Comparison of ENCODE assay signal across 26 cellular contexts in genomic region chr17:44766409-44767038, GRCh38. TPM values are rescaled to one million over a fixed set of nuclear protein-coding genes. Genes with fewer than 3 reads are reported as not detected.
DNase-seq lines count a peak whose midpoint lies in the region; ATAC-seq, FAIRE-seq and TF ChIP-seq lines count a peak whose summit lies in the region.
"Had no signal": no experiment of that assay in that cellular context is flagged by ENCODE, and none has a peak within 500 bp of the region (broad histone marks: within the 10 kb centered on the region; RNA-seq: fewer than 3 reads in every experiment).

No MANE protein-coding gene starts in this region.

- FAIRE-seq in K562 (lab: Jason Lieb, UNC) (no peak), kidney (lab: Jason Lieb, UNC) (no peak)
- FAIRE-seq: endothelial cell of umbilical vein, H1, pancreas had no signal

- peak; percentile 40 for DNase-seq in DMS53 (lab: John Stamatoyannopoulos, UW)
- no peak for DNase-seq in DMS53 treated with DMSO at 0.1 percent for 48 hours (lab: John Stamatoyannopoulos, UW; ENCODE audit: unreplicated experiment)
- DNase-seq in K562 (ENCODE audit: extremely low read depth in 1 of 4, low spot score in 3 of 4) = no peak
- DNase-seq in medulla oblongata (ENCODE audit: extremely low spot score) = peak; percentile 12
- no peak for DNase-seq in stimulated activated effector memory CD8-positive, alpha-beta T cell treated with anti-CD3 and anti-CD28 coated beads, Interleukin-12 subunit alpha, Interleukin-12 subunit beta, amount 100 ng/mL, for 72 hours (ENCODE audit: low spot score in 2 of 2)
- no peak for DNase-seq in kidney
- DNase-seq in RKO (ENCODE audit: low spot score) = no peak
- DNase-seq in AG08395 (ENCODE audit: low spot score) = no peak
- DNase-seq: activated B cell treated with CpG ODN at 0.5 μM for 24 hours; activated CD8-positive, alpha-beta memory T cell treated with anti-CD3 and anti-CD28 coated beads, Interleukin-2, amount 50 U/mL, for 4 hours; DND-41; Kasumi-1; naive thymus-derived CD4-positive, alpha-beta T cell; NCI-H1694 treated with DMSO at 0.1 percent for 48 hours; NCI-H226; right lobe of liver; stimulated activated naive CD8-positive, alpha-beta T cell treated with anti-CD3 and anti-CD28 coated beads, Interleukin-15, amount 100 ng/mL, for 72 hours; T-helper 9 cell had no signal

- CTCF ChIA-PET in K562 (lab: Yijun Ruan, JAX; ENCODE audit: low intra/inter-chr PET ratio) = no interaction called here

- POLR2A ChIA-PET in K562 (lab: Yijun Ruan, JAX) = interaction anchor here (0.7 kb wide), 1 partner anchor 93 kb away, joined by 3 read pairs; no protein-coding TSS in a partner anchor

- peaks cover 0 to 33% of the 10 kb centered on the region in 2 experiments; a peak in 3 of 5 replicates for H3K27me3 ChIP-seq in K562 (ENCODE audit: control insufficient read depth in 2 of 2, insufficient read depth in 2 of 2, low read length in 2 of 2)
- H3K27me3 ChIP-seq: pancreas, right lobe of liver had no signal

- no peak for TF ChIP-seq RAD21 in K562 (CRISPR knock-in tag; conservative IDR thresholded peaks at IDR 0.05 in 1 of 2, IDR thresholded peaks at IDR 0.05 in 1 of 2)

- no peak overlapping the region for H2AFZ ChIP-seq in K562 (ENCODE audit: low read depth, low read length)

- H3K4me3 ChIP-seq in K562 (no peak overlapping the region), kidney (ENCODE audit: low read length in 2 of 2) (no peak overlapping the region)
- H3K4me3 ChIP-seq: pancreas, right lobe of liver, tibial nerve had no signal

- TF ChIP-seq EP300 in K562 (IDR thresholded peaks at IDR 0.05; ENCODE audit: low read length) = no peak

- TF ChIP-seq CTCF in K562 (IDR thresholded peaks at IDR 0.05 in 2 of 3, conservative IDR thresholded peaks at IDR 0.05 in 1 of 3; ENCODE audit: insufficient read depth in 2 of 3, low read depth in 1 of 3, low read length in 3 of 3) (no peak), kidney (IDR thresholded peaks at IDR 0.05; ENCODE audit: borderline replicate concordance, extremely low read depth, insufficient read depth) (no peak)

- H3K9me3 Mint-ChIP-seq in stimulated activated effector memory CD8-positive, alpha-beta T cell treated with anti-CD3 and anti-CD28 coated beads, Interleukin-12 subunit alpha, Interleukin-12 subunit beta, amount 100 ng/mL, for 72 hours = no peaks in the 10 kb centered on the region
- H3K9me3 Mint-ChIP-seq: activated B cell treated with CpG ODN at 0.5 μM for 24 hours; activated naive CD4-positive, alpha-beta T cell treated with anti-CD3 and anti-CD28 coated beads, Interleukin-2, amount 50 U/mL, for 72 hours; activated T-helper 2 cell treated with anti-CD3 and anti-CD28 coated beads, Interferon-gamma antibody, Interleukin-2, Interleukin-4, amounts not matched to agents 10 μg/mL and 5 μg/mL and 100 μg/mL, durations not matched to agents 14 hours and 24 hours and 36 hours; dendritic cell treated with granulocyte-macrophage colony-stimulating factor and Interleukin-4, amounts not matched to agents 40 ng/mL and 50 ng/mL, for 4 days; naive thymus-derived CD4-positive, alpha-beta T cell; stimulated activated naive CD8-positive, alpha-beta T cell treated with anti-CD3 and anti-CD28 coated beads, Interleukin-15, amount 100 ng/mL, for 72 hours had no signal

- intact Hi-C loops in K562 (cut with micrococcal nuclease) = no loop called here
- intact Hi-C loops in kidney (cut with DNase I) = no loop called here

- peaks cover 5% of the 10 kb centered on the region for H3K4me1 Mint-ChIP-seq in stimulated activated effector memory CD8-positive, alpha-beta T cell treated with anti-CD3 and anti-CD28 coated beads, Interleukin-12 subunit alpha, Interleukin-12 subunit beta, amount 100 ng/mL, for 72 hours
- H3K4me1 Mint-ChIP-seq: activated B cell treated with CpG ODN at 0.5 μM for 24 hours had no signal

- H3K9ac ChIP-seq in K562 (ENCODE audit: insufficient read depth in 1 of 2, low read depth in 2 of 2, low read length in 2 of 2) (0 out of 4 replicates have a peak overlapping the region, but pooled peaks of 1 of the 2 experiments have one; percentile 69), kidney (ENCODE audit: low read length in 2 of 2) (no peak overlapping the region)

- WGBS in K562 (ENCODE audit: insufficient coverage, low coverage, missing lambda C conversion rate) = 4% methylated on average over 8 of the region's 8 CpGs

- no peaks in the 10 kb centered on the region for H3K36me3 Mint-ChIP-seq in stimulated activated effector memory CD8-positive, alpha-beta T cell treated with anti-CD3 and anti-CD28 coated beads, Interleukin-12 subunit alpha, Interleukin-12 subunit beta, amount 100 ng/mL, for 72 hours
- H3K36me3 Mint-ChIP-seq: activated naive CD4-positive, alpha-beta T cell treated with anti-CD3 and anti-CD28 coated beads, Interleukin-2, amount 50 U/mL, for 72 hours; naive thymus-derived CD4-positive, alpha-beta T cell had no signal

- no peaks in the 10 kb centered on the region for H4K20me1 ChIP-seq in K562 (replicated peaks; ENCODE audit: control insufficient read depth, insufficient read depth, low read length)

- no peak overlapping the region for H3K4me3 Mint-ChIP-seq in stimulated activated effector memory CD8-positive, alpha-beta T cell treated with anti-CD3 and anti-CD28 coated beads, Interleukin-12 subunit alpha, Interleukin-12 subunit beta, amount 100 ng/mL, for 72 hours
- H3K4me3 Mint-ChIP-seq: activated B cell treated with CpG ODN at 0.5 μM for 24 hours; B cell; dendritic cell treated with granulocyte-macrophage colony-stimulating factor and Interleukin-4, amounts not matched to agents 40 ng/mL and 50 ng/mL, for 4 days; naive thymus-derived CD4-positive, alpha-beta T cell; stimulated activated naive CD8-positive, alpha-beta T cell treated with anti-CD3 and anti-CD28 coated beads, Interleukin-15, amount 100 ng/mL, for 72 hours had no signal

- H3K4me2 ChIP-seq in K562 (ENCODE audit: insufficient read depth, low read length) = no peak overlapping the region

- H3K36me3 ChIP-seq in K562 (ENCODE audit: control insufficient read depth, insufficient read depth, low read length) (no peaks in the 10 kb centered on the region), kidney (ENCODE audit: control insufficient read depth in 1 of 2, insufficient read depth in 2 of 2, low read length in 2 of 2) (no peaks in the 10 kb centered on the region)
- H3K36me3 ChIP-seq: pancreas, right lobe of liver, tibial nerve had no signal

- H3K9me3 ChIP-seq in K562 (replicated peaks; ENCODE audit: control insufficient read depth, insufficient read depth, low read depth, low read length) (no peaks in the 10 kb centered on the region), kidney (ENCODE audit: control insufficient read depth in 1 of 2, low read length in 2 of 2) (no peaks in the 10 kb centered on the region)
- H3K9me3 ChIP-seq: pancreas, right lobe of liver, tibial nerve had no signal

- in situ Hi-C loops in K562 (cut with MboI) = no loop called here

- no peak for ATAC-seq in K562
- ATAC-seq in stimulated activated effector memory CD8-positive, alpha-beta T cell treated with anti-CD3 and anti-CD28 coated beads, Interleukin-12 subunit alpha, Interleukin-12 subunit beta, amount 100 ng/mL, for 72 hours = no peak
- ATAC-seq: activated naive CD4-positive, alpha-beta T cell treated with anti-CD3 and anti-CD28 coated beads, Interleukin-2, amount 50 U/mL, for 72 hours; pancreas; stimulated activated naive CD8-positive, alpha-beta T cell treated with anti-CD3 and anti-CD28 coated beads, Interleukin-15, amount 100 ng/mL, for 72 hours had no signal

- no peak overlapping the region for H3K27ac ChIP-seq in K562 (ENCODE audit: extremely low read depth, low read depth, low read length)
- H3K27ac ChIP-seq in kidney (ENCODE audit: low read depth in 2 of 2, low read length in 2 of 2) = no peak overlapping the region
- H3K27ac ChIP-seq: pancreas, right lobe of liver, tibial nerve had no signal

- no TSS peak for BruUV-seq in K562 (replicated peaks; lab: Mats Ljungman, UMichigan)

- H3K27ac Mint-ChIP-seq in stimulated activated effector memory CD8-positive, alpha-beta T cell treated with anti-CD3 and anti-CD28 coated beads, Interleukin-12 subunit alpha, Interleukin-12 subunit beta, amount 100 ng/mL, for 72 hours = peak overlapping the region; percentile 43
- H3K27ac Mint-ChIP-seq: activated B cell treated with CpG ODN at 0.5 μM for 24 hours; activated T-helper 2 cell treated with anti-CD3 and anti-CD28 coated beads, Interferon-gamma antibody, Interleukin-2, Interleukin-4, amounts not matched to agents 10 μg/mL and 5 μg/mL and 100 μg/mL, durations not matched to agents 14 hours and 24 hours and 36 hours; B cell; dendritic cell treated with granulocyte-macrophage colony-stimulating factor and Interleukin-4, amounts not matched to agents 40 ng/mL and 50 ng/mL, for 4 days; naive thymus-derived CD4-positive, alpha-beta T cell; stimulated activated naive CD8-positive, alpha-beta T cell treated with anti-CD3 and anti-CD28 coated beads, Interleukin-15, amount 100 ng/mL, for 72 hours had no signal

- H3K4me1 ChIP-seq in K562 (replicated peaks in 1 of 2; ENCODE audit: control insufficient read depth in 2 of 2, insufficient read depth in 2 of 2, low read length in 2 of 2) = peaks cover 0 to 26% of the 10 kb centered on the region in 2 experiments; a peak in 2 of 5 replicates
- no peaks in the 10 kb centered on the region for H3K4me1 ChIP-seq in kidney (ENCODE audit: control insufficient read depth in 1 of 2, insufficient read depth in 1 of 2, low read depth in 1 of 2, low read length in 2 of 2)
- H3K4me1 ChIP-seq: pancreas, right lobe of liver, tibial nerve had no signal

- no peaks in the 10 kb centered on the region for H3K79me2 ChIP-seq in K562 (ENCODE audit: control insufficient read depth, insufficient read depth, low read length)

- no peaks in the 10 kb centered on the region for H3K9me1 ChIP-seq in K562 (ENCODE audit: control insufficient read depth, insufficient read depth, low read length)

- TF ChIP-seq POLR2A in K562 (conservative IDR thresholded peaks at IDR 0.05) = no peak

RNA-seq across cellular contexts. Expression of gene ADAM11, which starts 7.7 kb away (rescaled TPM):
- total RNA-seq in K562 (2011; cell fraction: chromatin; rRNA removed; ENCODE audit: low replicate concordance) = 1.0 and 1.4 TPM in 2 replicates
- total RNA-seq in K562 (2011; cell fraction: nucleolus; rRNA removed) = 1.6 and 2.0 TPM in 2 replicates
- 0.22 and 0.76 TPM in 2 replicates for total RNA-seq in K562 (2011; cell fraction: nucleoplasm; rRNA removed)
- 0.14 and 0.41 TPM in 2 replicates for total RNA-seq in K562 (2014; rRNA removed)
- not detected in 2 replicates for total RNA-seq in K562 (2014; rRNA removed; fragmentation: Illumina TruSeq; extraction: Trizol)
- 0.04 TPM in 2 replicates for total RNA-seq in K562 (2015; rRNA removed; fragmentation: Illumina TruSeq; extraction: Trizol)
- total RNA-seq in K562 (2021) = 0.18 and 0.31 TPM in 2 replicates
- 0.15 and 0.23 TPM in 2 replicates for polyA plus RNA-seq in K562 (2011; rRNA removed)
- 0.13 and 0.16 TPM in 2 replicates for polyA plus RNA-seq in K562 (2011; cell fraction: cytosol; rRNA removed)
- 1.7 and 1.8 TPM in 2 replicates for polyA plus RNA-seq in K562 (2011; cell fraction: nucleus; rRNA removed)
- 0.22 and 0.30 TPM in 2 replicates for polyA plus RNA-seq in K562 (2012)
- polyA plus RNA-seq in K562 (2014; fragmentation: Illumina TruSeq; extraction: Trizol) = 0.08 and 0.10 TPM in 2 replicates
- polyA plus RNA-seq in K562 (2014; fragmentation: Nextera tagmentation; extraction: Ambion mirVana) = under 1 TPM in 1 of 2 experiments, not detected in 1; 0.01 TPM
- polyA plus RNA-seq in K562 (2014; rRNA removed) = 0.17 and 0.84 TPM in 2 replicates
- 0.06 and 0.39 TPM in 2 replicates for polyA minus RNA-seq in K562 (2011; rRNA and poly(A)+ RNA removed)
- polyA minus RNA-seq in K562 (2011; cell fraction: cytosol; rRNA and poly(A)+ RNA removed) = not detected in 2 replicates
- polyA minus RNA-seq in K562 (2011; cell fraction: nucleus; rRNA and poly(A)+ RNA removed) = 0.27 and 0.44 TPM in 2 replicates
- 0.28 TPM for total RNA-seq in kidney
- 0.24 TPM for polyA plus RNA-seq in kidney (ENCODE audit: insufficient read depth, low read depth, low replicate concordance)

RNA-seq across cellular contexts. Expression of gene DBF4B, which starts 58.1 kb away (rescaled TPM):
- total RNA-seq in K562 (2011; cell fraction: chromatin; rRNA removed; ENCODE audit: low replicate concordance) = 70.0 and 132 TPM in 2 replicates
- total RNA-seq in K562 (2011; cell fraction: nucleolus; rRNA removed) = 61.5 and 66.2 TPM in 2 replicates
- total RNA-seq in K562 (2011; cell fraction: nucleoplasm; rRNA removed) = 79.9 and 98.9 TPM in 2 replicates
- total RNA-seq in K562 (2014; rRNA removed) (13.0 and 13.7 TPM in 2 replicates), K562 (2014; rRNA removed; fragmentation: Illumina TruSeq; extraction: Trizol) (12.3 and 12.5 TPM in 2 replicates), K562 (2015; rRNA removed; fragmentation: Illumina TruSeq; extraction: Trizol) (11.8 and 14.6 TPM in 2 replicates), K562 (2021) (24.0 and 26.9 TPM in 2 replicates), kidney (3.5 TPM)
- polyA plus RNA-seq in K562 (2011; rRNA removed) (21.8 and 26.8 TPM in 2 replicates), K562 (2014; fragmentation: Illumina TruSeq; extraction: Trizol) (26.6 and 27.4 TPM in 2 replicates), K562 (2014; fragmentation: Nextera tagmentation; extraction: Ambion mirVana) (1 to 10 TPM; 2.5 to 2.9 TPM), K562 (2014; rRNA removed) (20.4 and 21.7 TPM in 2 replicates), kidney (ENCODE audit: insufficient read depth, low read depth, low replicate concordance) (1.8 TPM)
- polyA plus RNA-seq in K562 (2011; cell fraction: cytosol; rRNA removed) = 15.8 and 20.4 TPM in 2 replicates
- 47.2 and 70.7 TPM in 2 replicates for polyA plus RNA-seq in K562 (2011; cell fraction: nucleus; rRNA removed)
- 16.1 and 24.5 TPM in 2 replicates for polyA plus RNA-seq in K562 (2012)
- 13.6 and 14.5 TPM in 2 replicates for polyA minus RNA-seq in K562 (2011; rRNA and poly(A)+ RNA removed)
- polyA minus RNA-seq in K562 (2011; cell fraction: cytosol; rRNA and poly(A)+ RNA removed) = 9.8 and 13.2 TPM in 2 replicates
- 11.0 and 11.4 TPM in 2 replicates for polyA minus RNA-seq in K562 (2011; cell fraction: nucleus; rRNA and poly(A)+ RNA removed)

Comparison
In these comparisons a context has a peak if more than half of its experiments do, and no peak if none do; other contexts are left out.
1. DNase-seq: peak in DMS53 (single experiment) and medulla oblongata (single experiment); none in DMS53 treated with DMSO at 0.1 percent for 48 hours (single experiment), K562 (0 of 4), stimulated activated effector memory CD8-positive, alpha-beta T cell treated with anti-CD3 and anti-CD28 coated beads, Interleukin-12 subunit alpha, Interleukin-12 subunit beta, amount 100 ng/mL, for 72 hours (0 of 2), kidney (single experiment), RKO (single experiment) and AG08395 (single experiment).